In genomic region chr2:45833301-45833967, GRCh38 we compare ENCODE assay signal across 12 cellular contexts.
DNase-seq lines count a peak whose midpoint lies in the region; ATAC-seq and TF ChIP-seq lines count a peak whose summit lies in the region.
"Had no signal": no experiment of that assay in that cellular context is flagged by ENCODE, and none has a peak within 500 bp of the region (broad histone marks: within the 10 kb centered on the region; RNA-seq: fewer than 3 reads in every experiment).

No MANE protein-coding gene starts in this region.

- DNase-seq in NB4 (ENCODE audit: low read depth) (peak; percentile 21), NCI-H2029 treated with DMSO at 0.1 percent for 48 hours (lab: John Stamatoyannopoulos, UW) (no peak), HK-2 (ENCODE audit: unreplicated experiment) (no peak), mucosa of gallbladder (ENCODE audit: low spot score) (no peak)
- DNase-seq in stimulated activated CD4-positive, alpha-beta T cell treated with anti-CD3 and anti-CD28 coated beads, Interleukin-12 subunit alpha, Interleukin-12 subunit beta, amount 100 ng/mL, for 4 hours = no peak
- DNase-seq: foreskin fibroblast, H9, islet precursor cell had no signal

- H3K4me3 ChIP-seq in NB4 (ENCODE audit: low read depth, low read length) = no peak overlapping the region
- H3K4me3 ChIP-seq: skin epidermis had no signal

- TF ChIP-seq CTCF in NB4 (IDR thresholded peaks at IDR 0.05; ENCODE audit: low read depth, low read length) = no peak

- no peak for TF ChIP-seq POLR2A in GM18505 (IDR thresholded peaks at IDR 0.05; ENCODE audit: borderline replicate concordance, extremely low read depth, insufficient read depth, insufficient read length)
- TF ChIP-seq POLR2A in NB4 (IDR thresholded peaks at IDR 0.05; ENCODE audit: extremely low read depth, insufficient read length) = no peak

- ATAC-seq in GM18505 (IDR thresholded peaks at IDR 0.05; ENCODE audit: unreplicated experiment) (peak; percentile 23), GM21390 (IDR thresholded peaks at IDR 0.05; ENCODE audit: unreplicated experiment) (peak; percentile 29), HG02938 (IDR thresholded peaks at IDR 0.05; ENCODE audit: unreplicated experiment) (peak; percentile 26)
